Comparison of ENCODE assay signal across 19 cellular contexts in the genomic region with DNA sequence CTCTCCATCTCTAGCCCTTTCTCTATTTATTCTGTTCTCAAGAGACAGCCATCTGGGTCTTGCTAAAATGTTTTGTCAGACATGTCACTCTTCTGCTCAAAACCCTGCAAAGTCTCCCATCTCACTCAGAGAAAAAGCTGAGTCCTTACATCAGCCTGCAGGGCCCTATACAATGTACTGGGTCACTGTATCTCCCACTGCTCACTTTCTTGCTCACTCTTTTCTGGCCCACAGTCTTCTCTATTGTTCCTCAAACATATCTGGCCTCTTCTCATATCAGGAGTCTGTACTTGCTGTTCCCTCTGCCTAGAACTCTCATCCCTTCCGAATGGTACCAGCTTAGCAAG.
DNase-seq lines count a peak whose midpoint lies in the region; ATAC-seq and FAIRE-seq lines count a peak whose summit lies in the region.
"Had no signal": no experiment of that assay in that cellular context is flagged by ENCODE, and none has a peak within 500 bp of the region (broad histone marks: within the 10 kb centered on the region; RNA-seq: fewer than 3 reads in every experiment).

No MANE protein-coding gene starts in this region.

- peaks cover 4% of the 10 kb centered on the region for H3K27me3 Mint-ChIP-seq in activated CD4-positive, alpha-beta T cell treated with anti-CD3 and anti-CD28 coated beads for 36 hours
- H3K27me3 Mint-ChIP-seq: B cell; CD4-positive, CD25-positive, alpha-beta regulatory T cell had no signal

- intact Hi-C loops in activated CD4-positive, alpha-beta T cell treated with anti-CD3 and anti-CD28 coated beads for 36 hours (cut with DNase I, micrococcal nuclease) = loop anchor here (5.0 to 10.0 kb wide), 3 partner anchors 95 to 200 kb away; no protein-coding TSS in a partner anchor
- intact Hi-C loops in Right ventricle myocardium inferior (cut with DNase I) = no loop called here
- intact Hi-C loops in cardiac septum (cut with DNase I) = no loop called here

- H3K36me3 Mint-ChIP-seq in activated CD4-positive, alpha-beta T cell treated with anti-CD3 and anti-CD28 coated beads for 36 hours (ENCODE audit: low read depth) = no peaks in the 10 kb centered on the region
- no peaks in the 10 kb centered on the region for H3K36me3 Mint-ChIP-seq in stimulated activated effector memory CD8-positive, alpha-beta T cell treated with anti-CD3 and anti-CD28 coated beads, Interleukin-12 subunit alpha, Interleukin-12 subunit beta, amount 100 ng/mL, for 72 hours
- H3K36me3 Mint-ChIP-seq: CD4-positive, CD25-positive, alpha-beta regulatory T cell; CD8-positive, alpha-beta T cell had no signal

- no peak overlapping the region for H3K4me3 Mint-ChIP-seq in activated CD4-positive, alpha-beta T cell treated with anti-CD3 and anti-CD28 coated beads for 36 hours
- H3K4me3 Mint-ChIP-seq in stimulated activated effector memory CD8-positive, alpha-beta T cell treated with anti-CD3 and anti-CD28 coated beads, Interleukin-12 subunit alpha, Interleukin-12 subunit beta, amount 100 ng/mL, for 72 hours = no peak overlapping the region
- H3K4me3 Mint-ChIP-seq: B cell; CD4-positive, CD25-positive, alpha-beta regulatory T cell; CD8-positive, alpha-beta T cell; HFFc6 had no signal

- peak overlapping the region; percentile 65 for H3K27ac Mint-ChIP-seq in activated CD4-positive, alpha-beta T cell treated with anti-CD3 and anti-CD28 coated beads for 36 hours
- H3K27ac Mint-ChIP-seq in stimulated activated effector memory CD8-positive, alpha-beta T cell treated with anti-CD3 and anti-CD28 coated beads, Interleukin-12 subunit alpha, Interleukin-12 subunit beta, amount 100 ng/mL, for 72 hours = no peak overlapping the region
- H3K27ac Mint-ChIP-seq: B cell; CD8-positive, alpha-beta T cell; HFFc6 had no signal

- POLR2A ChIA-PET in activated CD4-positive, alpha-beta T cell treated with anti-CD3 and anti-CD28 coated beads for 36 hours (lab: Charles Lee) = no interaction called here

- peak; percentile 48 for ATAC-seq in activated CD4-positive, alpha-beta T cell treated with anti-CD3 and anti-CD28 coated beads for 36 hours
- ATAC-seq in Right ventricle myocardium inferior = peak; percentile 20
- ATAC-seq in stimulated activated effector memory CD8-positive, alpha-beta T cell treated with anti-CD3 and anti-CD28 coated beads, Interleukin-12 subunit alpha, Interleukin-12 subunit beta, amount 100 ng/mL, for 72 hours = peak; percentile 18
- ATAC-seq: CD8-positive, alpha-beta T cell had no signal

- H3K4me1 Mint-ChIP-seq in activated CD4-positive, alpha-beta T cell treated with anti-CD3 and anti-CD28 coated beads for 36 hours = peaks cover 18% of the 10 kb centered on the region
- H3K4me1 Mint-ChIP-seq in stimulated activated effector memory CD8-positive, alpha-beta T cell treated with anti-CD3 and anti-CD28 coated beads, Interleukin-12 subunit alpha, Interleukin-12 subunit beta, amount 100 ng/mL, for 72 hours = no peaks in the 10 kb centered on the region
- H3K4me1 Mint-ChIP-seq: B cell had no signal

- CTCF ChIA-PET in activated CD4-positive, alpha-beta T cell treated with anti-CD3 and anti-CD28 coated beads for 36 hours (lab: Charles Lee) = no interaction called here

- peaks cover 2% of the 10 kb centered on the region for H3K9me3 Mint-ChIP-seq in activated CD4-positive, alpha-beta T cell treated with anti-CD3 and anti-CD28 coated beads for 36 hours (ENCODE audit: low read depth)
- no peaks in the 10 kb centered on the region for H3K9me3 Mint-ChIP-seq in stimulated activated effector memory CD8-positive, alpha-beta T cell treated with anti-CD3 and anti-CD28 coated beads, Interleukin-12 subunit alpha, Interleukin-12 subunit beta, amount 100 ng/mL, for 72 hours
- H3K9me3 Mint-ChIP-seq: CD8-positive, alpha-beta T cell; HFFc6 had no signal

- FAIRE-seq in frontal cortex (lab: Jason Lieb, UNC) = no peak
- FAIRE-seq: A204.1, G401.6, GM12892, H54 had no signal

- DNase-seq in activated CD4-positive, alpha-beta T cell treated with anti-CD3 and anti-CD28 coated beads for 36 hours = no peak
- DNase-seq in activated CD4-positive, alpha-beta T cell treated with anti-CD3 and anti-CD28 coated beads, Interleukin-2, amount 50 U/mL, for 1 hour = no peak
- no peak for DNase-seq in Right ventricle myocardium inferior (ENCODE audit: missing footprints)
- no peak for DNase-seq in cardiac septum (ENCODE audit: low spot score)
- DNase-seq in stimulated activated effector memory CD8-positive, alpha-beta T cell treated with anti-CD3 and anti-CD28 coated beads, Interleukin-12 subunit alpha, Interleukin-12 subunit beta, amount 100 ng/mL, for 72 hours (ENCODE audit: low spot score in 2 of 2) = no peak
- DNase-seq in globus pallidus (ENCODE audit: low spot score) = no peak
- no peak for DNase-seq in frontal cortex (ENCODE audit: low spot score in 2 of 2)
- DNase-seq: Caco-2; CD8-positive, alpha-beta T cell; DMS153; DND-41; GOT3; HFFc6 had no signal

Comparison
In these comparisons a context has a peak if more than half of its experiments do, and no peak if none do; other contexts are left out.
1. intact Hi-C loops: an anchor here in activated CD4-positive, alpha-beta T cell treated with anti-CD3 and anti-CD28 coated beads for 36 hours (5.0 to 10.0 kb wide); none called in Right ventricle myocardium inferior and cardiac septum.